In the genomic region with DNA sequence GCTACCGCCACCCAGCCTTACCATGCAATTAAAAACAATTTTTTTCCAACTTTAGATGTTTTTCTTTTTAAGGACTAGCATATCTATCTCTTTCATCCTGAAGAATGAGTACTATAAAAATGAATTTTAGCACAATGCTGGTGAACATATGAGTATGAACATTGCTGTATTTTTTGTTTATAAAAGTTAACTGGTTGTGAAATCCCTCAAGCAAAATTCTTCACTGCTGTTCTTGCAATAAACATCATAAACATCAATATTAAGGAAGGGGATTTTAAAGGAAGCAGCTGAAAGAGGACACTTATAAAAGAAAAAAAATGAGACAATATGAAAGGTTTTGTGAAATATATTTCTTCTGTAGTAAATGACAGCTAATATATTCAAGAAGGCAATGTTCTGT, we compare ENCODE assay signal across 19 cellular contexts.
"Had no signal": no experiment of that assay in that cellular context is flagged by ENCODE, and none has a peak within 500 bp of the region (broad histone marks: within the 10 kb centered on the region; RNA-seq: fewer than 3 reads in every experiment).

No MANE protein-coding gene starts in this region.

- H3K27ac Mint-ChIP-seq: activated CD4-positive, alpha-beta memory T cell treated with anti-CD3 and anti-CD28 coated beads, Interleukin-2, amount 10 ng/mL, durations not matched to agents 7 days and 5 days; activated naive CD4-positive, alpha-beta T cell treated with anti-CD3 and anti-CD28 coated beads, Interleukin-2, amount 50 U/mL, for 24 hours; dendritic cell treated with granulocyte-macrophage colony-stimulating factor and Interleukin-4, amounts not matched to agents 40 ng/mL and 50 ng/mL, for 4 days; nephron progenitor cell; WTC11 had no signal

- H3K9me3 ChIP-seq: body of pancreas had no signal

- H3K4me3 Mint-ChIP-seq: activated CD4-positive, alpha-beta memory T cell treated with anti-CD3 and anti-CD28 coated beads, Interleukin-2, amount 10 ng/mL, durations not matched to agents 7 days and 5 days; activated naive CD4-positive, alpha-beta T cell treated with anti-CD3 and anti-CD28 coated beads, Interleukin-2, amount 50 U/mL, for 24 hours; dendritic cell treated with granulocyte-macrophage colony-stimulating factor and Interleukin-4, amounts not matched to agents 40 ng/mL and 50 ng/mL, for 4 days; nephron progenitor cell; WTC11 had no signal

- H3K4me1 Mint-ChIP-seq: nephron progenitor cell had no signal

- ATAC-seq: body of pancreas, left ventricle myocardium superior, WTC11 had no signal

- H3K27me3 ChIP-seq: body of pancreas, hepatocyte had no signal

- H3K36me3 Mint-ChIP-seq: activated naive CD4-positive, alpha-beta T cell treated with anti-CD3 and anti-CD28 coated beads, Interleukin-2, amount 50 U/mL, for 24 hours had no signal

- H3K9me3 Mint-ChIP-seq: activated CD4-positive, alpha-beta memory T cell treated with anti-CD3 and anti-CD28 coated beads, Interleukin-2, amount 10 ng/mL, durations not matched to agents 7 days and 5 days; dendritic cell treated with granulocyte-macrophage colony-stimulating factor and Interleukin-4, amounts not matched to agents 40 ng/mL and 50 ng/mL, for 4 days had no signal

- H3K4me3 ChIP-seq: body of pancreas, hepatocyte, skin epidermis had no signal

- DNase-seq: activated CD4-positive, alpha-beta memory T cell treated with anti-CD3 and anti-CD28 coated beads, Interleukin-2, amount 10 ng/mL, durations not matched to agents 7 days and 5 days; activated CD4-positive, alpha-beta T cell treated with anti-CD3 and anti-CD28 coated beads for 4 hours; activated effector memory CD4-positive, alpha-beta T cell treated with anti-CD3 and anti-CD28 coated beads, Interleukin-2, amount 50 U/mL, for 16 hours; activated T-cell treated with anti-CD3 and anti-CD28 coated beads, Interleukin-2, amount 50 U/mL, for 48 hours; body of pancreas; cerebellar nuclear complex; effector memory CD4-positive, alpha-beta T cell; left ventricle myocardium superior; nephron progenitor cell; occipital lobe; stimulated activated CD4-positive, alpha-beta T cell treated with anti-CD3 and anti-CD28 coated beads, Interleukin-4, amount 100 ng/mL, for 24 hours; stimulated activated naive CD4-positive, alpha-beta T cell treated with Interleukin-2 at 50 U/mL for 16 hours; T-helper 2 cell had no signal

- H3K27ac ChIP-seq: body of pancreas, epithelial cell of prostate, hepatocyte had no signal
